Comparison of ENCODE assay signal across 8 cellular contexts in genomic region chr2:127106457-127106997, GRCh38. TPM values are rescaled to one million over a fixed set of nuclear protein-coding genes. Genes with fewer than 3 reads are reported as not detected.
A peak's percentile ranks its signal among the peaks of the same experiment; 100 is the strongest.
DNase-seq lines count a peak whose midpoint lies in the region; ATAC-seq lines count a peak whose summit lies in the region.

No MANE protein-coding gene starts in this region.

- H3K4me3 Mint-ChIP-seq in activated CD4-positive, alpha-beta T cell treated with anti-CD3 and anti-CD28 coated beads, Interleukin-2, amount 10 ng/mL, durations not matched to agents 24 days and 14 days, result peak overlapping the region; percentile 84
- peak overlapping the region; percentile 67 to 92 (median 77) for H3K4me3 Mint-ChIP-seq in naive thymus-derived CD8-positive, alpha-beta T cell

- no peaks in the 10 kb centered on the region for H3K9me3 Mint-ChIP-seq in activated CD4-positive, alpha-beta T cell treated with anti-CD3 and anti-CD28 coated beads, Interleukin-2, amount 10 ng/mL, durations not matched to agents 24 days and 14 days
- no peaks in the 10 kb centered on the region for H3K9me3 Mint-ChIP-seq in naive thymus-derived CD8-positive, alpha-beta T cell

- H3K27me3 Mint-ChIP-seq in activated CD4-positive, alpha-beta T cell treated with anti-CD3 and anti-CD28 coated beads, Interleukin-2, amount 10 ng/mL, durations not matched to agents 24 days and 14 days, result peaks cover 26% of the 10 kb centered on the region
- peaks cover 0 to 7% (median 0%) of the 10 kb centered on the region in 5 donors for H3K27me3 Mint-ChIP-seq in naive thymus-derived CD8-positive, alpha-beta T cell

- H3K4me1 Mint-ChIP-seq in activated CD4-positive, alpha-beta T cell treated with anti-CD3 and anti-CD28 coated beads, Interleukin-2, amount 10 ng/mL, durations not matched to agents 24 days and 14 days, result peaks cover 6% of the 10 kb centered on the region
- peaks cover 8 to 10% (median 9%) of the 10 kb centered on the region in 4 donors for H3K4me1 Mint-ChIP-seq in naive thymus-derived CD8-positive, alpha-beta T cell

- H3K27ac Mint-ChIP-seq in activated CD4-positive, alpha-beta T cell treated with anti-CD3 and anti-CD28 coated beads, Interleukin-2, amount 10 ng/mL, durations not matched to agents 24 days and 14 days, result no peak overlapping the region
- no peak overlapping the region for H3K27ac Mint-ChIP-seq in naive thymus-derived CD8-positive, alpha-beta T cell

- POLR2A ChIA-PET in naive thymus-derived CD8-positive, alpha-beta T cell (lab: Charles Lee), result interaction anchor here (0.9 to 4.6 kb wide), 5 partner anchors 10 to 38 kb away, joined by 3 to 35 read pairs (median 8); no protein-coding TSS in a partner anchor

- intact Hi-C loops in activated CD4-positive, alpha-beta T cell treated with anti-CD3 and anti-CD28 coated beads, Interleukin-2, amount 10 ng/mL, durations not matched to agents 24 days and 14 days (cut with micrococcal nuclease), result no loop called here

- peak; percentile 62 for DNase-seq in activated CD4-positive, alpha-beta T cell treated with anti-CD3 and anti-CD28 coated beads, Interleukin-2, amount 10 ng/mL, durations not matched to agents 24 days and 14 days
- DNase-seq in activated CD4-positive, alpha-beta T cell treated with anti-CD3 and anti-CD28 coated beads, Interleukin-2, amount 50 U/mL, for 4 hours, result no peak
- DNase-seq in SW480 (ENCODE audit: low spot score), result peak; percentile 27
- DNase-seq in naive thymus-derived CD8-positive, alpha-beta T cell, result peak in 2 of 10 donors; percentile 31 to 32
- no peak for DNase-seq in SIG-M5 treated with dmso at 0.1 percent for 504 hours (lab: John Stamatoyannopoulos, UW; ENCODE audit: unreplicated experiment)

- ATAC-seq in HG02981 (IDR thresholded peaks at IDR 0.05; ENCODE audit: unreplicated experiment) (peak; percentile 9), esophagus mucosa (peak; percentile 38), GM18870 (IDR thresholded peaks at IDR 0.05; ENCODE audit: unreplicated experiment) (no peak)
- peak in 1 of 2 donors; percentile 42 for ATAC-seq in naive thymus-derived CD8-positive, alpha-beta T cell

- H3K36me3 Mint-ChIP-seq in activated CD4-positive, alpha-beta T cell treated with anti-CD3 and anti-CD28 coated beads, Interleukin-2, amount 10 ng/mL, durations not matched to agents 24 days and 14 days (ENCODE audit: low read depth), result no peaks in the 10 kb centered on the region
- no peaks in the 10 kb centered on the region for H3K36me3 Mint-ChIP-seq in naive thymus-derived CD8-positive, alpha-beta T cell

RNA-seq across cellular contexts. Expression of gene BIN1, which starts 0.4 kb away (rescaled TPM):
- 38.3 and 39.7 TPM in 2 replicates for total RNA-seq in activated CD4-positive, alpha-beta T cell treated with anti-CD3 and anti-CD28 coated beads, Interleukin-2, amount 10 ng/mL, durations not matched to agents 24 days and 14 days
- total RNA-seq in esophagus mucosa, result 4.5 TPM
- total RNA-seq in naive thymus-derived CD8-positive, alpha-beta T cell, result 100 to 1,000 TPM; 130 to 132 TPM
- 100 to 1,000 TPM; 156 to 189 (median 167) TPM for polyA plus RNA-seq in naive thymus-derived CD8-positive, alpha-beta T cell

Comparison
In these comparisons a context has a peak if more than half of its experiments do, and no peak if none do; other contexts are left out.
1. DNase-seq: peak in activated CD4-positive, alpha-beta T cell treated with anti-CD3 and anti-CD28 coated beads, Interleukin-2, amount 10 ng/mL, durations not matched to agents 24 days and 14 days (single experiment) and SW480 (single experiment); none in activated CD4-positive, alpha-beta T cell treated with anti-CD3 and anti-CD28 coated beads, Interleukin-2, amount 50 U/mL, for 4 hours (0 of 2) and SIG-M5 treated with dmso at 0.1 percent for 504 hours (single experiment).